14 cellular contexts compared by ENCODE assay signal in genomic region chr6:20835315-20836010, GRCh38.
"Had no signal": no experiment of that assay in that cellular context is flagged by ENCODE, and none has a peak within 500 bp of the region (broad histone marks: within the 10 kb centered on the region; RNA-seq: fewer than 3 reads in every experiment).

No MANE protein-coding gene starts in this region.

- DNase-seq: activated CD4-positive, alpha-beta T cell treated with anti-CD3 and anti-CD28 coated beads for 4 hours; activated naive CD4-positive, alpha-beta T cell treated with Interleukin-2 at 50 U/mL for 16 hours; colonic mucosa; hypothalamus; mucosa of descending colon; naive thymus-derived CD8-positive, alpha-beta T cell; psoas muscle; right lobe of liver; SW 1271; upper lobe of left lung; WERI-Rb-1 had no signal

- H3K4me3 Mint-ChIP-seq: activated T-helper 1 cell treated with anti-CD3 and anti-CD28 coated beads, Interleukin-12 subunit alpha, Interleukin-12 subunit beta, Interleukin-2, Interleukin-4 antibody, amounts not matched to agents 30 ng/mL and 10 ng/mL and 1 ng/mL, durations not matched to agents 14 hours and 24 hours and 36 hours; naive thymus-derived CD8-positive, alpha-beta T cell; stimulated activated memory B cell treated with anti-CD40 and anti-IgM and Interleukin-4, amounts not matched to agents 10 μg/mL and 1 μg/mL and 100 μg/mL, for 72 hours had no signal

- H3K27ac ChIP-seq: colonic mucosa, psoas muscle, right lobe of liver, upper lobe of left lung, WERI-Rb-1 had no signal

- H3K27me3 ChIP-seq: colonic mucosa, right lobe of liver, upper lobe of left lung had no signal

- H3K9me3 Mint-ChIP-seq: stimulated activated memory B cell treated with anti-CD40 and anti-IgM and Interleukin-4, amounts not matched to agents 10 μg/mL and 1 μg/mL and 100 μg/mL, for 72 hours had no signal

- H3K27ac Mint-ChIP-seq: activated T-helper 1 cell treated with anti-CD3 and anti-CD28 coated beads, Interleukin-12 subunit alpha, Interleukin-12 subunit beta, Interleukin-2, Interleukin-4 antibody, amounts not matched to agents 30 ng/mL and 10 ng/mL and 1 ng/mL, durations not matched to agents 14 hours and 24 hours and 36 hours; stimulated activated memory B cell treated with anti-CD40 and anti-IgM and Interleukin-4, amounts not matched to agents 10 μg/mL and 1 μg/mL and 100 μg/mL, for 72 hours had no signal

- H3K36me3 ChIP-seq: colonic mucosa, right lobe of liver, upper lobe of left lung, WERI-Rb-1 had no signal

- H3K4me3 ChIP-seq: colonic mucosa, mucosa of descending colon, psoas muscle, right lobe of liver, upper lobe of left lung had no signal

- ATAC-seq: mucosa of descending colon; naive thymus-derived CD8-positive, alpha-beta T cell; psoas muscle; right lobe of liver; stimulated activated memory B cell treated with anti-CD40 and anti-IgM and Interleukin-4, amounts not matched to agents 10 μg/mL and 1 μg/mL and 100 μg/mL, for 72 hours had no signal

- FAIRE-seq: astrocyte had no signal

- H3K27me3 Mint-ChIP-seq: naive thymus-derived CD8-positive, alpha-beta T cell; stimulated activated memory B cell treated with anti-CD40 and anti-IgM and Interleukin-4, amounts not matched to agents 10 μg/mL and 1 μg/mL and 100 μg/mL, for 72 hours had no signal

- H3K9me3 ChIP-seq: colonic mucosa, mucosa of descending colon, psoas muscle, right lobe of liver, upper lobe of left lung had no signal

- H3K4me1 Mint-ChIP-seq: stimulated activated memory B cell treated with anti-CD40 and anti-IgM and Interleukin-4, amounts not matched to agents 10 μg/mL and 1 μg/mL and 100 μg/mL, for 72 hours had no signal

- H3K4me1 ChIP-seq: colonic mucosa, psoas muscle, right lobe of liver, upper lobe of left lung had no signal
